ENCODE assay signal across 9 cellular contexts in the genomic region with DNA sequence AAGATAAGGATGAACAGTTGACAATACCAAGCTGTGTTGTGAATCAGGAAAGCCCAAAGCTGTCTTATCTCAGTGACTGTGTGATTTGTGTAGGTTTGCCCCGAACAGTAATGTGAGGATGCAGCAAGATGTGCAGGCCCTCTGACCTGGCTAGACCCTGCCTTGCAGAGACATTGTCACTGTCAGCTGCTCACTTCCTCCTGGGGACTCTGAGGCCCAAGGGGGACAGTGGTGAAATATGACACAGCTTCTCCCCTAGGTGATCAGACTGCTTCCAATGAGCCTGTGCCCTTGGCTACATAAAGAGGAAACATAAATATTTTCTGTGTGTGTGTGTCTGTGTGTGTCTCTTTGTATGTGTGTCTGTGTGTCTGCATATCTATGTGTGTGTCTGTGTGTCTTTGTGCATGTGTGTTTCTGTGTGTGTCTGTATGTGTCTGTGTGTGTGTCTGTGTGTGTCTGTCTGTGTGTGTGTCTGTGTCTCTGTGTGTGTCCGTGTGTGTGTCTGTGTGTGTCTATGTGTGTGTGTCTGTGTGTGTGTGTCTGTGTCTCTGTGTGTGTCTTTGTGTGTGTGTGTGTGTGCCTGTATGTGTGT. TPM values are rescaled to one million over a fixed set of nuclear protein-coding genes. Genes with fewer than 3 reads are reported as not detected.
DNase-seq lines count a peak whose midpoint lies in the region; ATAC-seq, FAIRE-seq and TF ChIP-seq lines count a peak whose summit lies in the region.
"Had no signal": no experiment of that assay in that cellular context is flagged by ENCODE, and none has a peak within 500 bp of the region (broad histone marks: within the 10 kb centered on the region; RNA-seq: fewer than 3 reads in every experiment).

No MANE protein-coding gene starts in this region.

- peaks cover 0 to 35% (median 2%) of the 10 kb centered on the region in 12 donors for H3K4me1 ChIP-seq in heart left ventricle

- ATAC-seq in GM18498 (IDR thresholded peaks at IDR 0.05; ENCODE audit: unreplicated experiment) (peak; percentile 85), GM21528 (IDR thresholded peaks at IDR 0.05; ENCODE audit: low FRiP score, unreplicated experiment) (peak; percentile 69), HG03442 (IDR thresholded peaks at IDR 0.05; ENCODE audit: unreplicated experiment) (peak; percentile 74), heart left ventricle (no peak)

- intact Hi-C loops in heart left ventricle (cut with DNase I) = no loop called here

- peak; percentile 98 for FAIRE-seq in bronchial epithelial cell (lab: Jason Lieb, UNC)

- H3K9me3 ChIP-seq in heart left ventricle = peaks cover 0 to 5% (median 0%) of the 10 kb centered on the region in 12 donors

- H3K36me3 ChIP-seq in bronchial epithelial cell (ENCODE audit: control insufficient read depth, insufficient read depth, low read length) = no peaks in the 10 kb centered on the region
- H3K36me3 ChIP-seq in heart left ventricle = no peaks in the 10 kb centered on the region

- TF ChIP-seq CTCF in bronchial epithelial cell (IDR thresholded peaks at IDR 0.05; ENCODE audit: insufficient read depth, low read length, severe bottlenecking) (no peak), heart left ventricle (IDR thresholded peaks at IDR 0.05) (no peak)

- H3K4me3 ChIP-seq in bronchial epithelial cell (ENCODE audit: low read depth, low read length) = no peak overlapping the region
- H3K4me3 ChIP-seq in heart left ventricle = no peak overlapping the region

- WGBS in heart left ventricle, 4 donors = 71 to 83% (median 81%) methylated on average over 2 of the region's 2 CpGs

- no peak for TF ChIP-seq POLR2A in heart left ventricle (IDR thresholded peaks at IDR 0.05)

- H3K27me3 ChIP-seq in bronchial epithelial cell (ENCODE audit: control insufficient read depth, insufficient read depth, low read length) (no peaks in the 10 kb centered on the region), heart left ventricle (no peaks in the 10 kb centered on the region)

- H3K27ac ChIP-seq in heart left ventricle = no peak overlapping the region

- no peak for DNase-seq in bronchial epithelial cell (ENCODE audit: low read depth)
- DNase-seq in SHP77 treated with DMSO at 0.1 percent for 48 hours (lab: John Stamatoyannopoulos, UW) = no peak
- DNase-seq in T-helper 1 cell = no peak
- DNase-seq in heart left ventricle = no peak
- no peak for DNase-seq in hepatic stellate cell (ENCODE audit: low spot score)
- DNase-seq: activated CD4-positive, alpha-beta T cell treated with anti-CD3 and anti-CD28 coated beads, Interleukin-2, amount 50 U/mL, for 48 hours had no signal

RNA-seq across cellular contexts. Expression of a gene that starts 21.7 kb away (rescaled TPM):
- total RNA-seq in bronchial epithelial cell = 4.2 TPM in 2 replicates
- total RNA-seq in heart left ventricle = 10 to 100 TPM in 1 of 9 donors, 1 to 10 TPM in 8; 1.4 to 12.7 (median 2.1) TPM
- 1 to 10 TPM; 1.3 to 2.1 TPM for polyA plus RNA-seq in heart left ventricle

Comparison
In these comparisons a context has a peak if more than half of its experiments do, and no peak if none do; other contexts are left out.
1. ATAC-seq: peak in GM18498 (single experiment), GM21528 (single experiment) and HG03442 (single experiment); none in heart left ventricle (0 of 4).